Comparison of ENCODE assay signal across 8 cellular contexts in genomic region chr4:108492816-108493595, GRCh38.
A peak's percentile ranks its signal among the peaks of the same experiment; 100 is the strongest.
DNase-seq lines count a peak whose midpoint lies in the region; ATAC-seq lines count a peak whose summit lies in the region.

No MANE protein-coding gene starts in this region.

- intact Hi-C loops in aorta (cut with DNase I) = no loop called here

- ATAC-seq in CD4-positive, CD25-positive, alpha-beta regulatory T cell (ENCODE audit: low read depth in 2 of 2) = peak in 1 of 2 donors; percentile 46
- ATAC-seq in aorta (ENCODE audit: low FRiP score) (no peak), left lobe of liver (no peak), GM19455 (IDR thresholded peaks at IDR 0.05; ENCODE audit: unreplicated experiment) (no peak)

- no peak overlapping the region for H3K4me3 ChIP-seq in CD4-positive, CD25-positive, alpha-beta regulatory T cell (ENCODE audit: low read depth, low read length)
- H3K4me3 ChIP-seq in aorta (ENCODE audit: low read length in 2 of 2) = no peak overlapping the region

- peaks cover 12 to 14% of the 10 kb centered on the region in 2 experiments for H3K9me3 ChIP-seq in CD4-positive, CD25-positive, alpha-beta regulatory T cell (ENCODE audit: control insufficient read depth in 2 of 2, low read length in 2 of 2)
- peaks cover 7% of the 10 kb centered on the region for H3K9me3 ChIP-seq in aorta (ENCODE audit: control insufficient read depth, low read length)

- H3K4me3 Mint-ChIP-seq in CD4-positive, CD25-positive, alpha-beta regulatory T cell = no peak overlapping the region

- H3K9me3 Mint-ChIP-seq in CD4-positive, CD25-positive, alpha-beta regulatory T cell = peaks cover 0 to 22% (median 3%) of the 10 kb centered on the region in 7 donors

- H3K27me3 ChIP-seq in CD4-positive, CD25-positive, alpha-beta regulatory T cell (ENCODE audit: control insufficient read depth, insufficient read depth, low read length) = peaks cover 3% of the 10 kb centered on the region
- no peaks in the 10 kb centered on the region for H3K27me3 ChIP-seq in aorta (ENCODE audit: control insufficient read depth in 1 of 2, insufficient read depth in 2 of 2, low read length in 1 of 2)

- H3K27ac ChIP-seq in CD4-positive, CD25-positive, alpha-beta regulatory T cell (ENCODE audit: insufficient read depth, low read length, poor library complexity, severe bottlenecking) = no peak overlapping the region
- no peak overlapping the region for H3K27ac ChIP-seq in aorta (ENCODE audit: low read depth in 1 of 2, low read length in 2 of 2)

- H3K4me1 ChIP-seq in CD4-positive, CD25-positive, alpha-beta regulatory T cell (ENCODE audit: control insufficient read depth, insufficient read depth, low read length, poor library complexity, severe bottlenecking) = no peaks in the 10 kb centered on the region
- H3K4me1 ChIP-seq in aorta (ENCODE audit: control insufficient read depth in 1 of 2, insufficient read depth in 2 of 2, low read length in 2 of 2) = no peaks in the 10 kb centered on the region

- H3K27ac Mint-ChIP-seq in CD4-positive, CD25-positive, alpha-beta regulatory T cell = no peak overlapping the region

- DNase-seq in CD4-positive, CD25-positive, alpha-beta regulatory T cell = peak in 2 of 3 donors; percentile 6 to 47
- DNase-seq in HCEC 1CT = peak; percentile 11
- peak; percentile 11 to 17 for DNase-seq in activated CD4-positive, alpha-beta T cell treated with anti-CD3 and anti-CD28 coated beads, Interleukin-2, amount 50 U/mL, for 4 hours
- DNase-seq in iPS DF 4.7 (ENCODE audit: extremely low read depth, low spot score) = peak; percentile 41
- no peak for DNase-seq in NOMO-1 treated with DMSO at 0.1 percent for 48 hours (lab: John Stamatoyannopoulos, UW; ENCODE audit: unreplicated experiment)
- no peak for DNase-seq in aorta
- no peak for DNase-seq in left lobe of liver (ENCODE audit: low spot score)

- H3K36me3 ChIP-seq in CD4-positive, CD25-positive, alpha-beta regulatory T cell (ENCODE audit: control insufficient read depth, insufficient read depth, low read length) = no peaks in the 10 kb centered on the region
- no peaks in the 10 kb centered on the region for H3K36me3 ChIP-seq in aorta (ENCODE audit: control insufficient read depth in 1 of 2, insufficient read depth in 2 of 2, low read length in 1 of 2)

- peaks cover 21% of the 10 kb centered on the region for H3K27me3 Mint-ChIP-seq in CD4-positive, CD25-positive, alpha-beta regulatory T cell

- H3K4me1 Mint-ChIP-seq in CD4-positive, CD25-positive, alpha-beta regulatory T cell = no peaks in the 10 kb centered on the region

- H3K36me3 Mint-ChIP-seq in CD4-positive, CD25-positive, alpha-beta regulatory T cell = peaks cover 3% of the 10 kb centered on the region

- 42 to 55% methylated on average over 4 of the region's 4 CpGs for WGBS in aorta, 2 donors

Comparison
In these comparisons a context has a peak if more than half of its experiments do, and no peak if none do; other contexts are left out.
1. DNase-seq: peak in CD4-positive, CD25-positive, alpha-beta regulatory T cell (2 of 3), HCEC 1CT (single experiment), activated CD4-positive, alpha-beta T cell treated with anti-CD3 and anti-CD28 coated beads, Interleukin-2, amount 50 U/mL, for 4 hours (2 of 2) and iPS DF 4.7 (single experiment); none in NOMO-1 treated with DMSO at 0.1 percent for 48 hours (single experiment), aorta (0 of 2) and left lobe of liver (single experiment).